ENCODE assay signal across 8 cellular contexts in genomic region chr11:128549256-128549944, GRCh38. TPM values are rescaled to one million over a fixed set of nuclear protein-coding genes. Genes with fewer than 3 reads are reported as not detected.
DNase-seq lines count a peak whose midpoint lies in the region; ATAC-seq and TF ChIP-seq lines count a peak whose summit lies in the region.

No MANE protein-coding gene starts in this region.

- peaks cover 90% of the 10 kb centered on the region for H3K4me1 ChIP-seq in CD8-positive, alpha-beta T cell (ENCODE audit: insufficient read depth, low read length)
- H3K4me1 ChIP-seq in cardiac muscle cell (ENCODE audit: low read depth) (peaks cover 22% of the 10 kb centered on the region), trophoblast cell (ENCODE audit: control insufficient read depth in 1 of 2, insufficient read depth in 2 of 2, low read length in 2 of 2) (peaks cover 11 to 23% of the 10 kb centered on the region in 2 experiments)

- no peak for TF ChIP-seq CTCF in CD8-positive, alpha-beta T cell (IDR thresholded peaks at IDR 0.05)
- TF ChIP-seq CTCF in cardiac muscle cell (IDR thresholded peaks at IDR 0.05; ENCODE audit: low read depth, low read length) (no peak), GM10266 (IDR thresholded peaks at IDR 0.05; ENCODE audit: control insufficient read depth, insufficient read depth, low read depth, missing control alignments) (no peak)

- peak overlapping the region; percentile 66 for H2BK12ac ChIP-seq in trophoblast cell (ENCODE audit: low read length)

- H4K8ac ChIP-seq in trophoblast cell (ENCODE audit: low read depth, low read length), result no peak overlapping the region

- no peaks in the 10 kb centered on the region for H3K36me3 Mint-ChIP-seq in CD8-positive, alpha-beta T cell
- H3K36me3 Mint-ChIP-seq in activated naive CD8-positive, alpha-beta T cell, result no peaks in the 10 kb centered on the region

- no peak overlapping the region for H3K27ac ChIP-seq in CD8-positive, alpha-beta T cell (ENCODE audit: low read depth, low read length)
- H3K27ac ChIP-seq in cardiac muscle cell (no peak overlapping the region), trophoblast cell (ENCODE audit: low read depth, low read length) (no peak overlapping the region)

- H2AFZ ChIP-seq in trophoblast cell (ENCODE audit: insufficient read depth, low read length, poor library complexity), result no peak overlapping the region

- peak overlapping the region; percentile 71 for H2AK5ac ChIP-seq in trophoblast cell (ENCODE audit: low read length)

- H3K27me3 ChIP-seq in CD8-positive, alpha-beta T cell (ENCODE audit: insufficient read depth, low read length), result no peaks in the 10 kb centered on the region
- H3K27me3 ChIP-seq in cardiac muscle cell, result peaks cover 69% of the 10 kb centered on the region
- H3K27me3 ChIP-seq in trophoblast cell (ENCODE audit: insufficient read depth, low read length), result no peaks in the 10 kb centered on the region

- POLR2A ChIA-PET in CD8-positive, alpha-beta T cell (lab: Charles Lee), result interaction anchor here (1.1 to 2.5 kb wide), 4 partner anchors 23 to 75 kb away, joined by 3 to 15 read pairs (median 7); no protein-coding TSS in a partner anchor

- H3K4me3 ChIP-seq in CD8-positive, alpha-beta T cell (ENCODE audit: low read depth, low read length), result no peak overlapping the region
- H3K4me3 ChIP-seq in cardiac muscle cell (peak overlapping the region; percentile 13), trophoblast cell (ENCODE audit: low read depth, low read length) (no peak overlapping the region)

- H3K23ac ChIP-seq in trophoblast cell (ENCODE audit: low read length), result peak overlapping the region; percentile 14

- peak overlapping the region; percentile 54 for H3K14ac ChIP-seq in trophoblast cell (ENCODE audit: low read length)

- no peak for ATAC-seq in CD8-positive, alpha-beta T cell
- ATAC-seq in GM21786 (IDR thresholded peaks at IDR 0.05; ENCODE audit: unreplicated experiment), result no peak

- no peak overlapping the region for H3K4ac ChIP-seq in trophoblast cell (ENCODE audit: low read depth, low read length)

- peak overlapping the region; percentile 57 for H2BK120ac ChIP-seq in trophoblast cell (ENCODE audit: insufficient read depth, low read length, poor library complexity)

- H3K79me2 ChIP-seq in trophoblast cell (ENCODE audit: control insufficient read depth, insufficient read depth, low read length, poor library complexity), result no peaks in the 10 kb centered on the region

- peak overlapping the region; percentile 26 for H2BK5ac ChIP-seq in trophoblast cell (ENCODE audit: low read depth, low read length, poor library complexity)

- peaks cover 7% of the 10 kb centered on the region for H3K79me1 ChIP-seq in trophoblast cell (ENCODE audit: low read length)

- H3K9me3 ChIP-seq in CD8-positive, alpha-beta T cell (ENCODE audit: low read length), result no peaks in the 10 kb centered on the region
- H3K9me3 ChIP-seq in cardiac muscle cell (ENCODE audit: low read depth) (no peaks in the 10 kb centered on the region), trophoblast cell (ENCODE audit: insufficient read depth, low read depth, low read length) (no peaks in the 10 kb centered on the region)

- peak overlapping the region; percentile 91 for H3K27ac Mint-ChIP-seq in CD8-positive, alpha-beta T cell
- H3K27ac Mint-ChIP-seq in activated naive CD8-positive, alpha-beta T cell, result peak overlapping the region; percentile 96

- intact Hi-C loops in CD8-positive, alpha-beta T cell (cut with DNase I, micrococcal nuclease), result no loop called here

- no peaks in the 10 kb centered on the region for H3K27me3 Mint-ChIP-seq in CD8-positive, alpha-beta T cell (ENCODE audit: low read depth)
- H3K27me3 Mint-ChIP-seq in activated naive CD8-positive, alpha-beta T cell, result no peaks in the 10 kb centered on the region

- no peak overlapping the region for H4K12ac ChIP-seq in trophoblast cell (ENCODE audit: low read depth, low read length)

- no peaks in the 10 kb centered on the region for H3K9me3 Mint-ChIP-seq in CD8-positive, alpha-beta T cell
- H3K9me3 Mint-ChIP-seq in activated naive CD8-positive, alpha-beta T cell (ENCODE audit: low read depth), result no peaks in the 10 kb centered on the region

- peak overlapping the region; percentile 20 for H4K91ac ChIP-seq in trophoblast cell (ENCODE audit: low read depth, low read length)

- H3K4me1 Mint-ChIP-seq in CD8-positive, alpha-beta T cell (ENCODE audit: low read depth), result peaks cover 94% of the 10 kb centered on the region
- peaks cover 95% of the 10 kb centered on the region for H3K4me1 Mint-ChIP-seq in activated naive CD8-positive, alpha-beta T cell (ENCODE audit: low read depth)

- H3K18ac ChIP-seq in trophoblast cell (ENCODE audit: low read length), result peak overlapping the region; percentile 16

- no peak overlapping the region for H3K9ac ChIP-seq in trophoblast cell (ENCODE audit: low read length)

- WGBS in trophoblast cell (ENCODE audit: extremely low coverage, insufficient coverage, insufficient read length), result no CpG with 5 or more reads among the region's 37 CpGs

- CTCF ChIA-PET in CD8-positive, alpha-beta T cell (lab: Charles Lee), result interaction anchor here (1.0 to 2.1 kb wide), 5 partner anchors 24 to 83 kb away, joined by 3 to 10 read pairs (median 4); no protein-coding TSS in a partner anchor

- H3K4me3 Mint-ChIP-seq in CD8-positive, alpha-beta T cell, result peak overlapping the region; percentile 77
- H3K4me3 Mint-ChIP-seq in activated naive CD8-positive, alpha-beta T cell, result peak overlapping the region; percentile 88

- DNase-seq in CD8-positive, alpha-beta T cell, result no peak
- DNase-seq in cardiac muscle cell (ENCODE audit: low read depth in 1 of 2, low spot score in 1 of 2) (peak in 1 of 2 donors; percentile 92), trophoblast cell (no peak), HK-2 (ENCODE audit: unreplicated experiment) (no peak), GM10266 (ENCODE audit: extremely low spot score) (no peak)
- no peak for DNase-seq in stimulated activated CD4-positive, alpha-beta T cell treated with anti-CD3 and anti-CD28 coated beads, Interleukin-1b, Interleukin-23, amount 100 ng/mL, for 48 hours

- peak overlapping the region; percentile 62 for H3K4me2 ChIP-seq in trophoblast cell (ENCODE audit: low read length)

- H3K36me3 ChIP-seq in CD8-positive, alpha-beta T cell (ENCODE audit: insufficient read depth, low read length), result no peaks in the 10 kb centered on the region
- no peaks in the 10 kb centered on the region for H3K36me3 ChIP-seq in cardiac muscle cell
- no peaks in the 10 kb centered on the region for H3K36me3 ChIP-seq in trophoblast cell (ENCODE audit: control insufficient read depth in 1 of 2, insufficient read depth in 2 of 2, low read length in 2 of 2)

RNA-seq across cellular contexts. Expression of gene ETS1, which starts 38.0 kb away (rescaled TPM):
- 100 to 1,000 TPM; 338 to 345 TPM for total RNA-seq in CD8-positive, alpha-beta T cell
- total RNA-seq in cardiac muscle cell, result 4.1 and 10.2 TPM in 2 replicates
- 1.7 and 4.1 TPM in 2 replicates for polyA plus RNA-seq in cardiac muscle cell
- polyA plus RNA-seq in trophoblast cell (2013), result 103 and 111 TPM in 2 replicates

Comparison
In these comparisons a context has a peak if more than half of its experiments do, and no peak if none do; other contexts are left out.
1. RNA of gene ETS1, which starts 38.0 kb away (total RNA-seq): 338 to 345 TPM in CD8-positive, alpha-beta T cell; 4.1 to 10.2 TPM in cardiac muscle cell; every median in the first group is over 10 times any median in the second.